8 cellular contexts compared by ENCODE assay signal in genomic region chr7:157302314-157302711, GRCh38. TPM values are rescaled to one million over a fixed set of nuclear protein-coding genes. Genes with fewer than 3 reads are reported as not detected.
DNase-seq lines count a peak whose midpoint lies in the region; ATAC-seq, FAIRE-seq and TF ChIP-seq lines count a peak whose summit lies in the region.

No MANE protein-coding gene starts in this region.

- TF ChIP-seq POLR2A in NB4 (IDR thresholded peaks at IDR 0.05; ENCODE audit: extremely low read depth, insufficient read length) = peak; percentile 46

- TF ChIP-seq CTCF in HEK293 (tag by site-specific recombination; IDR thresholded peaks at IDR 0.05) (no peak), NB4 (IDR thresholded peaks at IDR 0.05; ENCODE audit: low read depth, low read length) (no peak), pancreas (IDR thresholded peaks at IDR 0.05) (no peak)

- no peaks in the 10 kb centered on the region for H3K4me1 ChIP-seq in HEK293 (ENCODE audit: control insufficient read depth, insufficient read depth, low read length)
- no peaks in the 10 kb centered on the region for H3K4me1 ChIP-seq in pancreas
- no peaks in the 10 kb centered on the region for H3K4me1 ChIP-seq in aorta (ENCODE audit: control insufficient read depth in 1 of 2, insufficient read depth in 2 of 2, low read length in 2 of 2)

- intact Hi-C loops in pancreas (cut with DNase I) (no loop called here), aorta (cut with DNase I) (no loop called here)

- FAIRE-seq in pancreas (lab: Jason Lieb, UNC) = no peak

- CTCF ChIA-PET in HEK293 (lab: Yijun Ruan, JAX) = no interaction called here

- H3K27me3 ChIP-seq in pancreas (no peaks in the 10 kb centered on the region), aorta (ENCODE audit: control insufficient read depth in 1 of 2, insufficient read depth in 2 of 2, low read length in 1 of 2) (no peaks in the 10 kb centered on the region)

- WGBS in pancreas, 2 donors = 64 to 79% methylated on average over 11 of the region's 11 CpGs
- 71 to 72% methylated on average over 11 of the region's 11 CpGs for WGBS in aorta, 2 donors

- H3K36me3 ChIP-seq in HEK293 (ENCODE audit: control insufficient read depth in 2 of 2, insufficient read depth in 1 of 2, low read length in 2 of 2) (no peaks in the 10 kb centered on the region), pancreas (no peaks in the 10 kb centered on the region), aorta (ENCODE audit: control insufficient read depth in 1 of 2, insufficient read depth in 2 of 2, low read length in 1 of 2) (no peaks in the 10 kb centered on the region)

- H3K27ac ChIP-seq in HEK293 (ENCODE audit: extremely low read depth, low read depth, low read length) (no peak overlapping the region), pancreas (peak overlapping the region in 2 of 4 donors; percentile 33 to 44), aorta (ENCODE audit: low read depth in 1 of 2, low read length in 2 of 2) (no peak overlapping the region)

- DNase-seq in NB4 (ENCODE audit: low read depth) = peak; percentile 98
- peak; percentile 85 to 91 for DNase-seq in activated CD4-positive, alpha-beta T cell treated with anti-CD3 and anti-CD28 coated beads for 4 hours
- DNase-seq in dermis blood vessel endothelial cell = peak; percentile 57
- DNase-seq in pancreas = peak in 1 of 6 donors; percentile 41
- peak; percentile 81 to 91 for DNase-seq in aorta
- DNase-seq in NCI-H2171 treated with DMSO at 0.1 percent for 48 hours (lab: John Stamatoyannopoulos, UW) = no peak

- H3K4me3 ChIP-seq in HEK293 (ENCODE audit: low read depth, low read length) (no peak overlapping the region), NB4 (ENCODE audit: low read depth, low read length) (peak overlapping the region; percentile 46), pancreas (no peak overlapping the region), aorta (ENCODE audit: low read length in 2 of 2) (no peak overlapping the region)

- H3K9me3 ChIP-seq in HEK293 (ENCODE audit: control insufficient read depth, insufficient read depth, low read depth, low read length) (no peaks in the 10 kb centered on the region), pancreas (no peaks in the 10 kb centered on the region), aorta (ENCODE audit: control insufficient read depth, low read length) (no peaks in the 10 kb centered on the region)

- POLR2A ChIA-PET in HEK293 (lab: Yijun Ruan, JAX) = no interaction called here

- peak; percentile 79 for ATAC-seq in GM18499 (IDR thresholded peaks at IDR 0.05; ENCODE audit: insufficient read depth, unreplicated experiment)
- ATAC-seq in pancreas = peak in 3 of 4 donors; percentile 68 to 84 (median 73)
- ATAC-seq in aorta (ENCODE audit: low FRiP score) = peak; percentile 61

TF ChIP-seq in HEK293, 187 proteins besides CTCF, POLR2A, EP300 and RAD21:
- TF ChIP-seq, protein P1, sequence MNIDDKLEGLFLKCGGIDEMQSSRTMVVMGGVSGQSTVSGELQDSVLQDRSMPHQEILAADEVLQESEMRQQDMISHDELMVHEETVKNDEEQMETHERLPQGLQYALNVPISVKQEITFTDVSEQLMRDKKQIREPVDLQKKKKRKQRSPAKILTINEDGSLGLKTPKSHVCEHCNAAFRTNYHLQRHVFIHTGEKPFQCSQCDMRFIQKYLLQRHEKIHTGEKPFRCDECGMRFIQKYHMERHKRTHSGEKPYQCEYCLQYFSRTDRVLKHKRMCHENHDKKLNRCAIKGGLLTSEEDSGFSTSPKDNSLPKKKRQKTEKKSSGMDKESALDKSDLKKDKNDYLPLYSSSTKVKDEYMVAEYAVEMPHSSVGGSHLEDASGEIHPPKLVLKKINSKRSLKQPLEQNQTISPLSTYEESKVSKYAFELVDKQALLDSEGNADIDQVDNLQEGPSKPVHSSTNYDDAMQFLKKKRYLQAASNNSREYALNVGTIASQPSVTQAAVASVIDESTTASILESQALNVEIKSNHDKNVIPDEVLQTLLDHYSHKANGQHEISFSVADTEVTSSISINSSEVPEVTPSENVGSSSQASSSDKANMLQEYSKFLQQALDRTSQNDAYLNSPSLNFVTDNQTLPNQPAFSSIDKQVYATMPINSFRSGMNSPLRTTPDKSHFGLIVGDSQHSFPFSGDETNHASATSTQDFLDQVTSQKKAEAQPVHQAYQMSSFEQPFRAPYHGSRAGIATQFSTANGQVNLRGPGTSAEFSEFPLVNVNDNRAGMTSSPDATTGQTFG (tag by site-specific recombination; IDR thresholded peaks at IDR 0.05; ENCODE audit: borderline replicate concordance) = no peak
- TF ChIP-seq KLF1 (tag by site-specific recombination; IDR thresholded peaks at IDR 0.05) (no peak), PRDM4 (tag by site-specific recombination; IDR thresholded peaks at IDR 0.05) (peak; percentile 32; the same call in 1 of the 2 replicates)

RNA-seq across cellular contexts. Expression of gene DNAJB6, which starts 34.5 kb away (rescaled TPM):
- total RNA-seq in dermis blood vessel endothelial cell (119 and 155 TPM in 2 replicates), pancreas (10 to 100 TPM; 23.0 to 49.4 (median 28.2) TPM), aorta (100 to 1,000 TPM; 130 to 143 TPM)
- polyA plus RNA-seq in pancreas (10 to 100 TPM; 34.6 to 47.9 TPM), aorta (100 to 1,000 TPM; 118 to 126 TPM)
